ENCODE assay signal across 21 cellular contexts in the genomic region with DNA sequence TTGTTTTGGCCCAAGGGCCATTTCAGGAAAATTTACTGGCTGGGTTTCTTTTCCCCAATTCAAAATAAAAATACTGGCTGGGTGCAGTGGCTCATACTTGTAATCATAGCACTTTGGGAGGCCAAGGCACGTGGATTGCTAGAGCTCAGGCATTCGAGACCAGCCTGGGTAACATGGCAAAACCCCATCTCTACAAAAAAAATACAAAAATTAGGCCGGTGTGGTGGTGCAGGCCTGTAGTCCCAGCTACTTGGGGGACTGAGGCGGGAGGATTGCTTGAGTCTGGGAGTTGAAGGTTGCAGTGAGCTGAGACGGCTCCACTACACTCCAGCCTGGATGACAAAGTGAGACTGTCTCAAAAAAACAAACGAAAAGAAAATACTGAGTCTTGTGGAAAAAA.
"Had no signal": no experiment of that assay in that cellular context is flagged by ENCODE, and none has a peak within 500 bp of the region (broad histone marks: within the 10 kb centered on the region; RNA-seq: fewer than 3 reads in every experiment).

No MANE protein-coding gene starts in this region.

- H3K4me1 ChIP-seq: colonic mucosa, gastrocnemius medialis, heart right ventricle, spleen had no signal

- H3K4me3 ChIP-seq: cardiac muscle cell, colonic mucosa, gastrocnemius medialis, heart right ventricle, ovary, spleen had no signal

- H3K9me3 Mint-ChIP-seq: activated CD4-positive, alpha-beta memory T cell treated with anti-CD3 and anti-CD28 coated beads, Interleukin-2, amount 10 ng/mL, durations not matched to agents 7 days and 5 days had no signal

- H3K27me3 ChIP-seq: cardiac muscle cell, colonic mucosa, gastrocnemius medialis, heart right ventricle, ovary, spleen had no signal

- DNase-seq: activated CD4-positive, alpha-beta memory T cell treated with anti-CD3 and anti-CD28 coated beads, Interleukin-2, amount 10 ng/mL, durations not matched to agents 7 days and 5 days; activated CD4-positive, alpha-beta T cell treated with anti-CD3 and anti-CD28 coated beads for 36 hours; activated gamma-delta T cell treated with Interleukin-2 at 50 U/mL for 16 hours; activated naive CD8-positive, alpha-beta T cell treated with anti-CD3 and anti-CD28 coated beads for 36 hours; activated T-cell treated with anti-CD3 and anti-CD28 coated beads, Interleukin-2, amount 50 U/mL, for 48 hours; anterior cingulate cortex; colonic mucosa; effector CD4-positive, alpha-beta T cell; gastrocnemius medialis; heart right ventricle; islet precursor cell; ovary; retina; spleen; stimulated activated CD4-positive, alpha-beta T cell treated with anti-CD3 and anti-CD28 coated beads, Interleukin-1b, Interleukin-23, amount 100 ng/mL, for 48 hours; stimulated activated naive B cell treated with anti-CD40 and anti-IgM and Interleukin-4, amounts not matched to agents 10 μg/mL and 1 μg/mL and 100 μg/mL, for 72 hours; substantia nigra had no signal

- H3K4me1 Mint-ChIP-seq: activated CD4-positive, alpha-beta memory T cell treated with anti-CD3 and anti-CD28 coated beads, Interleukin-2, amount 10 ng/mL, durations not matched to agents 7 days and 5 days; activated CD4-positive, alpha-beta T cell treated with anti-CD3 and anti-CD28 coated beads for 36 hours; activated naive CD8-positive, alpha-beta T cell treated with anti-CD3 and anti-CD28 coated beads for 36 hours; nephron; stimulated activated naive B cell treated with anti-CD40 and anti-IgM and Interleukin-4, amounts not matched to agents 10 μg/mL and 1 μg/mL and 100 μg/mL, for 72 hours had no signal

- H3K36me3 ChIP-seq: colonic mucosa, gastrocnemius medialis, ovary had no signal

- ATAC-seq: activated CD4-positive, alpha-beta T cell treated with anti-CD3 and anti-CD28 coated beads for 36 hours; stimulated activated naive B cell treated with anti-CD40 and anti-IgM and Interleukin-4, amounts not matched to agents 10 μg/mL and 1 μg/mL and 100 μg/mL, for 72 hours had no signal

- H3K27ac Mint-ChIP-seq: activated CD4-positive, alpha-beta memory T cell treated with anti-CD3 and anti-CD28 coated beads, Interleukin-2, amount 10 ng/mL, durations not matched to agents 7 days and 5 days; activated CD4-positive, alpha-beta T cell treated with anti-CD3 and anti-CD28 coated beads for 36 hours; activated naive CD8-positive, alpha-beta T cell treated with anti-CD3 and anti-CD28 coated beads for 36 hours; stimulated activated naive B cell treated with anti-CD40 and anti-IgM and Interleukin-4, amounts not matched to agents 10 μg/mL and 1 μg/mL and 100 μg/mL, for 72 hours; type B pancreatic cell had no signal

- H3K27ac ChIP-seq: cardiac muscle cell, colonic mucosa, gastrocnemius medialis, heart right ventricle, ovary, spleen, VCaP had no signal

- H3K4me3 Mint-ChIP-seq: activated CD4-positive, alpha-beta memory T cell treated with anti-CD3 and anti-CD28 coated beads, Interleukin-2, amount 10 ng/mL, durations not matched to agents 7 days and 5 days; activated CD4-positive, alpha-beta T cell treated with anti-CD3 and anti-CD28 coated beads for 36 hours; activated naive CD8-positive, alpha-beta T cell treated with anti-CD3 and anti-CD28 coated beads for 36 hours; nephron; stimulated activated naive B cell treated with anti-CD40 and anti-IgM and Interleukin-4, amounts not matched to agents 10 μg/mL and 1 μg/mL and 100 μg/mL, for 72 hours; type B pancreatic cell had no signal

- H3K9me3 ChIP-seq: colonic mucosa, gastrocnemius medialis, heart right ventricle, ovary had no signal

- H3K27me3 Mint-ChIP-seq: activated CD4-positive, alpha-beta memory T cell treated with anti-CD3 and anti-CD28 coated beads, Interleukin-2, amount 10 ng/mL, durations not matched to agents 7 days and 5 days; activated CD4-positive, alpha-beta T cell treated with anti-CD3 and anti-CD28 coated beads for 36 hours; activated naive CD8-positive, alpha-beta T cell treated with anti-CD3 and anti-CD28 coated beads for 36 hours; type B pancreatic cell had no signal
